8 cellular contexts compared by ENCODE assay signal in genomic region chr15:70763950-70764730, GRCh38. TPM values are rescaled to one million over a fixed set of nuclear protein-coding genes. Genes with fewer than 3 reads are reported as not detected.
A peak's percentile ranks its signal among the peaks of the same experiment; 100 is the strongest.
DNase-seq lines count a peak whose midpoint lies in the region; ATAC-seq, FAIRE-seq and TF ChIP-seq lines count a peak whose summit lies in the region.

No MANE protein-coding gene starts in this region.

- FAIRE-seq in kidney (lab: Jason Lieb, UNC), result no peak

- no peak overlapping the region for H3K27ac Mint-ChIP-seq in T-helper 2 cell treated with Interferon-gamma antibody and Interleukin-4, amounts not matched to agents 5 μg/mL and 100 μg/mL, for 36 hours
- H3K27ac Mint-ChIP-seq in activated naive CD8-positive, alpha-beta T cell treated with anti-CD3 and anti-CD28 coated beads for 36 hours, result peak overlapping the region; percentile 19

- no peaks in the 10 kb centered on the region for H3K27me3 ChIP-seq in subcutaneous abdominal adipose tissue (ENCODE audit: control insufficient read depth in 5 of 5, insufficient read depth in 4 of 5, low read length in 5 of 5)

- H3K9ac ChIP-seq in kidney (ENCODE audit: low read length in 2 of 2), result peak overlapping the region; percentile 77 to 79
- H3K9ac ChIP-seq in subcutaneous abdominal adipose tissue (ENCODE audit: low read length in 5 of 5), result peak overlapping the region in 4 of 5 donors; percentile 54 to 95 (median 75)

- no peak for TF ChIP-seq CTCF in kidney (IDR thresholded peaks at IDR 0.05; ENCODE audit: borderline replicate concordance, extremely low read depth, insufficient read depth)

- H3K4me1 ChIP-seq in kidney (ENCODE audit: control insufficient read depth in 1 of 2, insufficient read depth in 1 of 2, low read depth in 1 of 2, low read length in 2 of 2), result no peaks in the 10 kb centered on the region
- H3K4me1 ChIP-seq in subcutaneous abdominal adipose tissue (ENCODE audit: control insufficient read depth in 5 of 5, insufficient read depth in 5 of 5, low read length in 5 of 5), result peaks cover 0 to 49% (median 43%) of the 10 kb centered on the region in 5 donors

- H3K36me3 Mint-ChIP-seq in T-helper 2 cell treated with Interferon-gamma antibody and Interleukin-4, amounts not matched to agents 5 μg/mL and 100 μg/mL, for 36 hours (ENCODE audit: low read depth), result peaks cover 1% of the 10 kb centered on the region
- no peaks in the 10 kb centered on the region for H3K36me3 Mint-ChIP-seq in activated naive CD8-positive, alpha-beta T cell treated with anti-CD3 and anti-CD28 coated beads for 36 hours

- H3K27me3 Mint-ChIP-seq in T-helper 2 cell treated with Interferon-gamma antibody and Interleukin-4, amounts not matched to agents 5 μg/mL and 100 μg/mL, for 36 hours (ENCODE audit: low read depth), result peaks cover 54% of the 10 kb centered on the region
- H3K27me3 Mint-ChIP-seq in activated naive CD8-positive, alpha-beta T cell treated with anti-CD3 and anti-CD28 coated beads for 36 hours, result peaks cover 50% of the 10 kb centered on the region

- H3K4me3 ChIP-seq in kidney (ENCODE audit: low read length in 2 of 2) (peak overlapping the region; percentile 91 to 94), subcutaneous abdominal adipose tissue (ENCODE audit: low read depth in 1 of 5, low read length in 5 of 5) (peak overlapping the region; percentile 78 to 95 (median 91))

- H3K36me3 ChIP-seq in kidney (ENCODE audit: control insufficient read depth in 1 of 2, insufficient read depth in 2 of 2, low read length in 2 of 2) (no peaks in the 10 kb centered on the region), subcutaneous abdominal adipose tissue (ENCODE audit: control insufficient read depth in 5 of 5, insufficient read depth in 5 of 5, low read length in 5 of 5) (no peaks in the 10 kb centered on the region)

- DNase-seq in T-helper 2 cell treated with Interferon-gamma antibody and Interleukin-4, amounts not matched to agents 5 μg/mL and 100 μg/mL, for 36 hours (ENCODE audit: low spot score), result no peak
- DNase-seq in T-helper 2 cell, result no peak
- DNase-seq in activated naive CD8-positive, alpha-beta T cell treated with anti-CD3 and anti-CD28 coated beads for 36 hours, result no peak
- DNase-seq in kidney, result no peak
- DNase-seq in COLO829 (ENCODE audit: low spot score), result no peak
- no peak for DNase-seq in DMS153 (lab: John Stamatoyannopoulos, UW)

- peaks cover 3% of the 10 kb centered on the region for H3K9me3 Mint-ChIP-seq in T-helper 2 cell treated with Interferon-gamma antibody and Interleukin-4, amounts not matched to agents 5 μg/mL and 100 μg/mL, for 36 hours
- no peaks in the 10 kb centered on the region for H3K9me3 Mint-ChIP-seq in activated naive CD8-positive, alpha-beta T cell treated with anti-CD3 and anti-CD28 coated beads for 36 hours

- H3K9me3 ChIP-seq in kidney (ENCODE audit: control insufficient read depth in 1 of 2, low read length in 2 of 2) (no peaks in the 10 kb centered on the region), subcutaneous abdominal adipose tissue (ENCODE audit: control insufficient read depth in 5 of 5, low read length in 5 of 5) (no peaks in the 10 kb centered on the region)

- H3K27ac ChIP-seq in kidney (ENCODE audit: low read depth in 2 of 2, low read length in 2 of 2) (peak overlapping the region; percentile 65 to 90), subcutaneous abdominal adipose tissue (ENCODE audit: low read depth, low read length) (peak overlapping the region; percentile 92)

- no peak for ATAC-seq in GM21526 (IDR thresholded peaks at IDR 0.05; ENCODE audit: low FRiP score, unreplicated experiment)

- peak overlapping the region; percentile 90 for H3K4me3 Mint-ChIP-seq in T-helper 2 cell treated with Interferon-gamma antibody and Interleukin-4, amounts not matched to agents 5 μg/mL and 100 μg/mL, for 36 hours
- peak overlapping the region; percentile 85 for H3K4me3 Mint-ChIP-seq in activated naive CD8-positive, alpha-beta T cell treated with anti-CD3 and anti-CD28 coated beads for 36 hours

- intact Hi-C loops in kidney (cut with DNase I), result no loop called here

- peaks cover 16% of the 10 kb centered on the region for H3K4me1 Mint-ChIP-seq in T-helper 2 cell treated with Interferon-gamma antibody and Interleukin-4, amounts not matched to agents 5 μg/mL and 100 μg/mL, for 36 hours (ENCODE audit: low read depth)
- H3K4me1 Mint-ChIP-seq in activated naive CD8-positive, alpha-beta T cell treated with anti-CD3 and anti-CD28 coated beads for 36 hours, result peaks cover 21% of the 10 kb centered on the region

RNA-seq across cellular contexts. Expression of gene UACA, which starts 0.8 kb away (rescaled TPM):
- 1 to 10 TPM; 2.3 to 3.9 TPM for total RNA-seq in activated naive CD8-positive, alpha-beta T cell treated with anti-CD3 and anti-CD28 coated beads for 36 hours
- total RNA-seq in kidney, result 92.7 TPM
- 49.6 TPM for polyA plus RNA-seq in kidney (ENCODE audit: insufficient read depth, low read depth, low replicate concordance)

Comparison
In these comparisons a context has a peak if more than half of its experiments do, and no peak if none do; other contexts are left out.
1. RNA of gene UACA, which starts 0.8 kb away (total RNA-seq): 92.7 TPM in kidney (single experiment); 2.3 to 3.9 TPM in activated naive CD8-positive, alpha-beta T cell treated with anti-CD3 and anti-CD28 coated beads for 36 hours; every median in the first group is over 10 times any median in the second.